In genomic region chr1:215360786-215361185, GRCh38 we compare ENCODE assay signal across 12 cellular contexts.
"Had no signal": no experiment of that assay in that cellular context is flagged by ENCODE, and none has a peak within 500 bp of the region (broad histone marks: within the 10 kb centered on the region; RNA-seq: fewer than 3 reads in every experiment).

No MANE protein-coding gene starts in this region.

- H3K27me3 Mint-ChIP-seq: activated naive CD4-positive, alpha-beta T cell treated with anti-CD3 and anti-CD28 coated beads, Interleukin-2, amount 50 U/mL, for 24 hours; stimulated activated naive CD8-positive, alpha-beta T cell treated with anti-CD3 and anti-CD28 coated beads, Interleukin-15, amount 100 ng/mL, for 72 hours had no signal

- H3K4me3 ChIP-seq: hepatocyte, uterus had no signal

- H3K36me3 Mint-ChIP-seq: activated naive CD4-positive, alpha-beta T cell treated with anti-CD3 and anti-CD28 coated beads, Interleukin-2, amount 50 U/mL, for 24 hours had no signal

- H3K36me3 ChIP-seq: uterus had no signal

- H3K4me3 Mint-ChIP-seq: activated naive CD4-positive, alpha-beta T cell treated with anti-CD3 and anti-CD28 coated beads, Interleukin-2, amount 50 U/mL, for 24 hours; stimulated activated naive CD8-positive, alpha-beta T cell treated with anti-CD3 and anti-CD28 coated beads, Interleukin-15, amount 100 ng/mL, for 72 hours had no signal

- H3K9me3 Mint-ChIP-seq: activated naive CD4-positive, alpha-beta T cell treated with anti-CD3 and anti-CD28 coated beads, Interleukin-2, amount 50 U/mL, for 24 hours had no signal

- H3K4me1 Mint-ChIP-seq: activated naive CD4-positive, alpha-beta T cell treated with anti-CD3 and anti-CD28 coated beads, Interleukin-2, amount 50 U/mL, for 24 hours; stimulated activated naive CD8-positive, alpha-beta T cell treated with anti-CD3 and anti-CD28 coated beads, Interleukin-15, amount 100 ng/mL, for 72 hours had no signal

- H2AFZ ChIP-seq: hepatocyte had no signal

- H3K79me2 ChIP-seq: hepatocyte had no signal

- H3K4me1 ChIP-seq: uterus had no signal

- H3K27me3 ChIP-seq: hepatocyte, uterus had no signal

- H3K27ac Mint-ChIP-seq: activated naive CD4-positive, alpha-beta T cell treated with anti-CD3 and anti-CD28 coated beads, Interleukin-2, amount 50 U/mL, for 24 hours; stimulated activated naive CD8-positive, alpha-beta T cell treated with anti-CD3 and anti-CD28 coated beads, Interleukin-15, amount 100 ng/mL, for 72 hours had no signal

- H3K4me2 ChIP-seq: hepatocyte had no signal

- H3K27ac ChIP-seq: hepatocyte, uterus had no signal

- DNase-seq: activated effector memory CD4-positive, alpha-beta T cell treated with Interleukin-2 at 50 U/mL for 16 hours; activated T-cell treated with anti-CD3 and anti-CD28 coated beads, Interleukin-2, amount 50 U/mL, for 1 hour; amygdala; kidney; left ventricle myocardium superior; mesendoderm; stimulated activated CD4-positive, alpha-beta T cell treated with anti-CD3 and anti-CD28 coated beads, Interleukin-4, amount 100 ng/mL, for 4 hours; stimulated activated naive CD8-positive, alpha-beta T cell treated with anti-CD3 and anti-CD28 coated beads, Interleukin-15, amount 100 ng/mL, for 72 hours; T-helper 2 cell; uterus had no signal

- H3K9me3 ChIP-seq: uterus had no signal

- ATAC-seq: left ventricle myocardium superior; stimulated activated naive CD8-positive, alpha-beta T cell treated with anti-CD3 and anti-CD28 coated beads, Interleukin-15, amount 100 ng/mL, for 72 hours had no signal
